13 cellular contexts compared by ENCODE assay signal in genomic region chr1:24987875-24988559, GRCh38. TPM values are rescaled to one million over a fixed set of nuclear protein-coding genes. Genes with fewer than 3 reads are reported as not detected.
DNase-seq lines count a peak whose midpoint lies in the region; ATAC-seq, FAIRE-seq and TF ChIP-seq lines count a peak whose summit lies in the region.
"Had no signal": no experiment of that assay in that cellular context is flagged by ENCODE, and none has a peak within 500 bp of the region (broad histone marks: within the 10 kb centered on the region; RNA-seq: fewer than 3 reads in every experiment).

No MANE protein-coding gene starts in this region.

- CTCF ChIA-PET in H1 (lab: Charles Lee; ENCODE audit: partially characterized antibody) = interaction anchor here (0.9 to 1.8 kb wide), 6 partner anchors 13 to 140 kb away, joined by 3 to 4 read pairs (median 3); no protein-coding TSS in a partner anchor
- CTCF ChIA-PET in A673 (lab: Charles Lee) = no interaction called here

- H3K9me3 Mint-ChIP-seq in IgD-negative memory B cell (peaks cover 0 to 4% (median 0%) of the 10 kb centered on the region in 3 donors), HFFc6 (peaks cover 4% of the 10 kb centered on the region; the same call in 1 of the 2 replicates)
- H3K9me3 Mint-ChIP-seq: activated T-helper 1 cell treated with anti-CD3 and anti-CD28 coated beads, Interleukin-12 subunit alpha, Interleukin-12 subunit beta, Interleukin-2, Interleukin-4 antibody, amounts not matched to agents 30 ng/mL and 10 ng/mL and 1 ng/mL, durations not matched to agents 14 hours and 24 hours and 36 hours had no signal

- POLR2A ChIA-PET in H1 (lab: Charles Lee; ENCODE audit: partially characterized antibody) = interaction anchor here (0.8 kb wide), 1 partner anchor 15 kb away, joined by 3 read pairs; no protein-coding TSS in a partner anchor
- POLR2A ChIA-PET in A673 (lab: Charles Lee; ENCODE audit: low non-redundant PET) = interaction anchor here (0.7 kb wide), 1 partner anchor 18 kb away, joined by 3 read pairs; no protein-coding TSS in a partner anchor

- TF ChIP-seq EP300 in H1 (IDR thresholded peaks at IDR 0.05; ENCODE audit: borderline replicate concordance in 1 of 2, low read depth in 2 of 2, low read length in 2 of 2) = no peak

- no peaks in the 10 kb centered on the region for H3K9me3 ChIP-seq in H1 (ENCODE audit: insufficient read depth in 2 of 2, low read depth in 1 of 2, low read length in 1 of 2)
- no peaks in the 10 kb centered on the region for H3K9me3 ChIP-seq in A673 (ENCODE audit: low read depth, low read length, poor library complexity, severe bottlenecking)

- no peak overlapping the region for H3K23ac ChIP-seq in H1 (ENCODE audit: insufficient read length)

- no peak overlapping the region for H3K9ac ChIP-seq in H1 (replicated peaks in 1 of 4; ENCODE audit: extremely low read depth in 1 of 4, low read depth in 3 of 4, low read length in 3 of 4)

- H4K5ac ChIP-seq in H1 (ENCODE audit: insufficient read length, low read depth, low read length) = no peak overlapping the region

- peak; percentile 62 for ATAC-seq in GM18861 (IDR thresholded peaks at IDR 0.05; ENCODE audit: unreplicated experiment)
- no peak for ATAC-seq in omental fat pad (ENCODE audit: low FRiP score)

- H3K27me3 ChIP-seq in H1 (replicated peaks in 1 of 4; ENCODE audit: control insufficient read depth in 3 of 4, extremely low read depth in 1 of 4, insufficient read depth in 3 of 4, low read length in 3 of 4) (no peaks in the 10 kb centered on the region), A673 (replicated peaks; ENCODE audit: insufficient read depth, low read depth, low read length, poor library complexity) (no peaks in the 10 kb centered on the region)

- no peak overlapping the region for H2AK5ac ChIP-seq in H1 (ENCODE audit: low read depth, low read length)

- DNase-seq in GM10266 (ENCODE audit: extremely low spot score) (peak; percentile 51), H1 (ENCODE audit: low read depth in 1 of 2, low spot score in 2 of 2) (no peak), NCI-H446 (lab: John Stamatoyannopoulos, UW) (no peak), A673 (ENCODE audit: low spot score) (no peak), omental fat pad (ENCODE audit: low spot score) (no peak), HFFc6 (no peak)
- DNase-seq: KG1, NCI-H2081 treated with DMSO at 0.1 percent for 48 hours, PC-9 had no signal

- H4K20me1 ChIP-seq in H1 (replicated peaks in 1 of 2; ENCODE audit: control insufficient read depth in 1 of 2, insufficient read depth in 2 of 2, low read length in 2 of 2) = no peaks in the 10 kb centered on the region

- no peak overlapping the region for H3K14ac ChIP-seq in H1 (ENCODE audit: insufficient read length)

- no peaks in the 10 kb centered on the region for H3K79me1 ChIP-seq in H1 (ENCODE audit: low read depth, low read length)

- H3K36me3 Mint-ChIP-seq in IgD-negative memory B cell = no peaks in the 10 kb centered on the region
- peaks cover 5% of the 10 kb centered on the region; the same call in 1 of the 2 replicates for H3K36me3 Mint-ChIP-seq in HFFc6 (ENCODE audit: low read depth)

- intact Hi-C loops in A673 (cut with micrococcal nuclease; ENCODE audit: unreplicated experiment) = no loop called here

- 87% methylated on average over 5 of the region's 5 CpGs; no CpG with 5 or more reads in 1 of the 2 experiments for WGBS in H1 (ENCODE audit: extremely low coverage in 1 of 2, insufficient coverage in 1 of 2, insufficient read length in 1 of 2, insufficient replicate concordance in 2 of 2, low coverage in 1 of 2, low lambda C conversion rate in 2 of 2, missing lambda C conversion rate in 1 of 2), 2 experiments

- no peak for TF ChIP-seq RAD21 in H1 (IDR thresholded peaks at IDR 0.05 in 1 of 2, conservative IDR thresholded peaks at IDR 0.05 in 1 of 2; ENCODE audit: low read depth in 2 of 2, low read length in 2 of 2)

- H2AFZ ChIP-seq in H1 (ENCODE audit: low read length) = no peak overlapping the region
- H2AFZ ChIP-seq: PC-9 had no signal

- no peak overlapping the region for H3K18ac ChIP-seq in H1 (ENCODE audit: extremely low read depth, low read length)

- peak overlapping the region in 2 of 3 donors; percentile 68 to 83 for H3K27ac Mint-ChIP-seq in IgD-negative memory B cell
- no peak overlapping the region for H3K27ac Mint-ChIP-seq in HFFc6

- BruUV-seq in A673 (replicated peaks; lab: Mats Ljungman, UMichigan) = no TSS peak

- no peak for FAIRE-seq in H1 (lab: Jason Lieb, UNC)

- H3K4me3 Mint-ChIP-seq in IgD-negative memory B cell = peak overlapping the region in 3 of 4 donors; percentile 21 to 55 (median 53)
- H3K4me3 Mint-ChIP-seq in HFFc6 = no peak overlapping the region

- no peaks in the 10 kb centered on the region for H3K23me2 ChIP-seq in H1 (ENCODE audit: low read depth, low read length)

- H3K27me3 Mint-ChIP-seq in IgD-negative memory B cell (peaks cover 7% of the 10 kb centered on the region), HFFc6 (ENCODE audit: insufficient read depth) (peaks cover 53% of the 10 kb centered on the region)

- H2BK5ac ChIP-seq in H1 (ENCODE audit: low read depth, low read length) = no peak overlapping the region

- no peak overlapping the region for H3K4ac ChIP-seq in H1 (replicated peaks; ENCODE audit: insufficient read length, low read depth, low read length)

- 0 out of 7 replicates have a peak, but pooled peaks cover 0 to 2% (median 0%) of the 10 kb centered on the region in 4 experiments for H3K4me1 ChIP-seq in H1 (replicated peaks in 1 of 4; ENCODE audit: control insufficient read depth in 3 of 4, insufficient read depth in 4 of 4, low read length in 3 of 4)
- H3K4me1 ChIP-seq in A673 (ENCODE audit: insufficient read depth, low read length, poor library complexity, severe bottlenecking) = no peaks in the 10 kb centered on the region

- no peak overlapping the region for H2BK20ac ChIP-seq in H1 (ENCODE audit: low read length)

- H4K8ac ChIP-seq in H1 (ENCODE audit: extremely low read depth, insufficient read depth, low read length) = no peak overlapping the region

- TF ChIP-seq CTCF in GM10266 (IDR thresholded peaks at IDR 0.05; ENCODE audit: control insufficient read depth, insufficient read depth, low read depth, missing control alignments) (no peak), H1 (IDR thresholded peaks at IDR 0.05; ENCODE audit: control extremely low read depth in 1 of 3, insufficient read depth in 1 of 3, low read depth in 1 of 3, low read length in 3 of 3) (no peak), A673 (conservative IDR thresholded peaks at IDR 0.05; ENCODE audit: low read depth, low read length) (no peak), omental fat pad (IDR thresholded peaks at IDR 0.05) (no peak), HFFc6 (IDR thresholded peaks at IDR 0.05) (no peak)

- H2BK12ac ChIP-seq in H1 (ENCODE audit: low read depth, low read length) = no peak overlapping the region

- no peaks in the 10 kb centered on the region for H3K36me3 ChIP-seq in H1 (ENCODE audit: control insufficient read depth in 2 of 4, insufficient read depth in 4 of 4, low read length in 3 of 4)
- no peaks in the 10 kb centered on the region for H3K36me3 ChIP-seq in A673 (ENCODE audit: insufficient read depth, low read length, poor library complexity, severe bottlenecking)

- no peak overlapping the region for H3K27ac ChIP-seq in H1 (ENCODE audit: low read depth, low read length)
- H3K27ac ChIP-seq in A673 (ENCODE audit: low read depth, low read length, poor library complexity, severe bottlenecking) = no peak overlapping the region
- H3K27ac ChIP-seq: epithelial cell of prostate, PC-9 had no signal

- no peak overlapping the region for H4K91ac ChIP-seq in H1 (replicated peaks; ENCODE audit: insufficient read length, low read length)

- TF ChIP-seq POLR2A in H1 (IDR thresholded peaks at IDR 0.05; ENCODE audit: control extremely low read depth in 1 of 2, low read depth in 2 of 2, low read length in 2 of 2) = no peak

- no peak overlapping the region for H3K56ac ChIP-seq in H1 (replicated peaks; ENCODE audit: insufficient read length, low read depth, low read length)

- H3K4me2 ChIP-seq in H1 (ENCODE audit: insufficient read depth in 1 of 2, low read depth in 2 of 2, low read length in 2 of 2) = no peak overlapping the region
- H3K4me2 ChIP-seq: PC-9 had no signal

- no peak overlapping the region for H2BK15ac ChIP-seq in H1 (ENCODE audit: low read length)

- H2BK120ac ChIP-seq in H1 (replicated peaks; ENCODE audit: low read depth, low read length) = no peak overlapping the region

- no peaks in the 10 kb centered on the region for H3K79me2 ChIP-seq in H1 (ENCODE audit: control insufficient read depth in 1 of 2, insufficient read depth in 2 of 2, low read length in 2 of 2)

- H3K4me3 ChIP-seq in H1 (ENCODE audit: extremely low read depth in 1 of 4, insufficient read depth in 2 of 4, low read depth in 3 of 4, low read length in 4 of 4) (no peak overlapping the region), A673 (ENCODE audit: low read depth, low read length, poor library complexity, severe bottlenecking) (no peak overlapping the region)
- H3K4me3 ChIP-seq: PC-9 had no signal

- H3K4me1 Mint-ChIP-seq in IgD-negative memory B cell (peaks cover 3 to 20% (median 17%) of the 10 kb centered on the region in 3 donors), HFFc6 (ENCODE audit: low read depth) (no peaks in the 10 kb centered on the region)

TF ChIP-seq in H1, 55 proteins besides CTCF, POLR2A, EP300 and RAD21 (continues in another document):
- peak; percentile 46; the same call in 1 of the 2 replicates for TF ChIP-seq USF2 (IDR thresholded peaks at IDR 0.05; ENCODE audit: low read length)
- TF ChIP-seq POU5F1 (IDR thresholded peaks at IDR 0.05; ENCODE audit: low read depth, low read length) = no peak

RNA-seq across cellular contexts. Expression of gene RUNX3, which starts 57.9 kb away (rescaled TPM):
- polyA plus RNA-seq in IgD-negative memory B cell = 30.1 TPM
- total RNA-seq in H1 (2021; fragmentation: NEBNext Ultra II Directional; extraction: Animal tissue kit (Norgen Biotek cat#: 25700)) = 0.48 and 0.82 TPM in 2 replicates
- 0.49 and 0.62 TPM in 2 replicates for polyA plus RNA-seq in H1 (2011; rRNA removed)
- 0.44 TPM for polyA plus RNA-seq in H1 (2011; cell fraction: cytosol; rRNA removed)
- 0.70 TPM for polyA plus RNA-seq in H1 (2011; cell fraction: nucleus; rRNA removed)
- polyA plus RNA-seq in H1 (2012, experiment 1 of 2) = 0.33 to 1.3 TPM (median 0.64 TPM) in 4 replicates
- polyA plus RNA-seq in H1 (2012, experiment 2 of 2) = 0.55 TPM
- polyA plus RNA-seq in H1 (2013, experiment 1 of 2) = 0.61 TPM
- polyA plus RNA-seq in H1 (2013, experiment 2 of 2) = 0.52 TPM
- 0.13 TPM in 1 of 2 replicates, not detected in the other for polyA minus RNA-seq in H1 (2011; rRNA and poly(A)+ RNA removed)
- 1.5 TPM for polyA minus RNA-seq in H1 (2011; cell fraction: cytosol; rRNA and poly(A)+ RNA removed)
- 0.30 TPM for polyA minus RNA-seq in H1 (2011; cell fraction: nucleus; rRNA and poly(A)+ RNA removed)
- total RNA-seq in A673 (2021) = 8.6 and 10.2 TPM in 2 replicates
- total RNA-seq in omental fat pad = 1 to 10 TPM; 1.6 to 6.7 (median 3.8) TPM
- not detected for total RNA-seq in HFFc6 (2021; fragmentation: NEBNext Ultra II Directional; extraction: Animal tissue kit (Norgen Biotek cat#: 25700))
- total RNA-seq: PC-9 had no signal
